Comparison of ENCODE assay signal across 1 cellular context in the genomic region with DNA sequence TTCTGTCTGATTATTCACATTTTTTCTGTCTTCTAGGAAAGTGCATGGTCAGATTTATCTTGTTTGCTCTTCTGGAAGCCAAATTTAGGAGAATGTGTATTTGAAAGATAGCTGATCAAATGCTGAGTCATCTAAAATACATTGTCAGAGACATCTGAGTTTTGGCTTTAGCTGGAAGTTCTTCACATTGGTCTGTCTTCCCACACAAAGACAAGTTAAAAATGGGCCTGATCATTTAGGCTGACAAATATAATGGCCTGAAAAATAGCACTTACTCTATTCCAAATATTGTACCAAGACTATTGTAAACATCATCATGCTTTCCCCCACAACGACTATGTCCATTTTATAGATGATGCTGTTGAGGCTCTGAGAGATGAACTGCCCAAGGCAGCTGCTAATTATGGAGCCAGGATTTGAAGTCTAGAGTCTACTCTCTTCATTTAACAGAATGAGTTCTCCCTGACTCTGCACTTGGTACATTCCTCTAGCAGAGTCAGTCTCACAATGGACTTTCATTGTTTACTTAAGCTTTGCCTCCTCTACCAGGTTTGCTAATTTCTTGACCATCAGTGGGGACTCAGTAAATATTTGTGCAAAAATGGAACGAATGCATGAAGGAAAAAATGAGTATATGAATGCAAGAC.
A peak's percentile ranks its signal among the peaks of the same experiment; 100 is the strongest.
TF ChIP-seq lines count a peak whose summit lies in the region.

No MANE protein-coding gene starts in this region.

TF ChIP-seq in A549, 52 proteins besides CTCF, POLR2A, EP300 and RAD21 (continued from another document):
- TF ChIP-seq NFE2L2 (conservative IDR thresholded peaks at IDR 0.05; ENCODE audit: low read length) (peak; percentile 67), ESRRA (IDR thresholded peaks at IDR 0.05; ENCODE audit: borderline replicate concordance, low read length) (no peak), HOXA7 (CRISPR knock-in tag; IDR thresholded peaks at IDR 0.05) (no peak), JUN (IDR thresholded peaks at IDR 0.05) (no peak), MAFK (IDR thresholded peaks at IDR 0.05; ENCODE audit: partially characterized antibody) (peak; percentile 99), GATA3 (IDR thresholded peaks at IDR 0.05; ENCODE audit: borderline replicate concordance) (no peak), NR3C1 (IDR thresholded peaks at IDR 0.05) (no peak)
TF ChIP-seq in A549: peak in this region for 2.
